In the genomic region with DNA sequence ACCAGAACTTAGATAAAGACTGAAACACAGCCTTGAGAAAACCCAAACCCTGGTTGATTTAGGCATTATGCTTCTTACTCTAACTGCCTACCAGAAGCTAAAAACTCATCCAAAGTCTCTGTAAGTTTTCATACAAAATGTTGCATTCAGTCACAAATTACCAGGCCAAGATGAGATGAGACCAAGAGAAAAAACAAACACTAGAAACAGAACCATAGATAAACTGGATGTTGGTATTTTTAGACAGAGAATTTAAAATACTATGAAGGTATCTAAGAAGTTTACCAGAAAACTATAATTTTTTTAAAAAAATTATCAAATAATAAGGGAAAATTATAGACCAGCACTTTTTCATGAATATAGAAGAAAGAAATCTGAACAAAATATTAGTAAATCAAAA, we compare ENCODE assay signal across 17 cellular contexts.
"Had no signal": no experiment of that assay in that cellular context is flagged by ENCODE, and none has a peak within 500 bp of the region (broad histone marks: within the 10 kb centered on the region; RNA-seq: fewer than 3 reads in every experiment).

No MANE protein-coding gene starts in this region.

- DNase-seq: activated B cell treated with CpG ODN at 0.5 μM for 24 hours; activated CD4-positive, alpha-beta memory T cell treated with anti-CD3 and anti-CD28 coated beads for 36 hours; activated CD4-positive, alpha-beta T cell treated with anti-CD3 and anti-CD28 coated beads for 4 hours; activated naive CD4-positive, alpha-beta T cell treated with Interleukin-2 at 50 U/mL for 16 hours; activated T-cell treated with anti-CD3 and anti-CD28 coated beads, Interleukin-2, amount 50 U/mL, for 1 hour; effector memory CD8-positive, alpha-beta T cell; foreskin fibroblast; kidney; mesenchymal stem cell; naive thymus-derived CD8-positive, alpha-beta T cell; retina; stimulated activated CD8-positive, alpha-beta memory T cell treated with anti-CD3 and anti-CD28 coated beads, Interleukin-4, amount 100 ng/mL, for 48 hours; stimulated activated naive CD4-positive, alpha-beta T cell treated with Interleukin-2 at 50 U/mL for 16 hours; T-helper 1 cell; T-helper 9 cell; trophoblast cell had no signal

- H3K9me3 Mint-ChIP-seq: effector memory CD8-positive, alpha-beta T cell had no signal

- H3K27me3 Mint-ChIP-seq: activated B cell treated with CpG ODN at 0.5 μM for 24 hours; activated CD4-positive, alpha-beta memory T cell treated with anti-CD3 and anti-CD28 coated beads for 36 hours; effector memory CD8-positive, alpha-beta T cell; naive thymus-derived CD8-positive, alpha-beta T cell had no signal

- ATAC-seq: effector memory CD8-positive, alpha-beta T cell; naive thymus-derived CD8-positive, alpha-beta T cell; SK-N-SH treated with all-trans-retinoic acid at 6 μM for 48 hours had no signal

- FAIRE-seq: kidney had no signal

- H3K4me3 Mint-ChIP-seq: activated B cell treated with CpG ODN at 0.5 μM for 24 hours; activated CD4-positive, alpha-beta memory T cell treated with anti-CD3 and anti-CD28 coated beads for 36 hours; effector memory CD8-positive, alpha-beta T cell; naive thymus-derived CD8-positive, alpha-beta T cell had no signal
